In the genomic region with DNA sequence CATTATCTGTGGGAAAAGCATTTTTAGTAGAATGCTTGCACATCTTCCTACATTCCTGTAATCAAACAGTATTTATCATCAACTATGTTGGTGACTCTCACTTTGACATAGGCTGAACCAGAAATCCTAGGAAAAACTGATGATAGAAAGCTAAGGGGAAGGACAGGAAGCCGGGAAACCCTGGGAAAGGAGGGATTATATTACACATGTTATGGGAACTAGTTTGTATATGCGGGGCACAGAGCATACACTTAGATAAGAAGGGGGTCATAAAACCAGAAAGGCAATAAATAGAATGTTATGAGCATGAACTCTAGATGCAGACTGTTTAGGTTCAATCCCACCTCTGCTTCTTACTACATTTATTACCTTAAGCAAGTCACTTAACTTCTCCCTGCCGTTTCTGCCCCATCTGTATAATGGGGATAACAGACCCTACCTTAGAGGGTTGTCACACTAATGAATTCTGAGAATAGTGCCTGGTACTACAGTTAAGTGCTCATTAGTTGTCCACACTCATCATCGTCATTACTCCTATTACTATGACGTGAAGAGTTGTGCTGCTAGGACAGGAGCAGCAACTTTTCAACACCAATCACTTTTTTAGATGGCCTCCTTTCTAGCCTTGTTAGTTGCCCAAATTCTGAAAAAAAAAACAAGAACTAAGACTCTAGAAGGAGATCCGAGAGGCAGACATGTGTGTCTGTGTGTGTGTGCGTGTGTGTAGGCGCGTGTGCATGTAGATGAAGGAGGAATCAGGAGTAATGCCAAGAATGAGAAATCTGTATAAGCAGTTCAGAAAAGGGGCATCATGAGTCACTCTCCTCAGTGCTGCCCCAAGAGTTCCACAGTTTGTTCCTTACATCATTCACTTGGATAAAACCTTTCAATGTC, we compare ENCODE assay signal across 13 cellular contexts. TPM values are rescaled to one million over a fixed set of nuclear protein-coding genes. Genes with fewer than 3 reads are reported as not detected.
DNase-seq lines count a peak whose midpoint lies in the region; ATAC-seq and TF ChIP-seq lines count a peak whose summit lies in the region.
"Had no signal": no experiment of that assay in that cellular context is flagged by ENCODE, and none has a peak within 500 bp of the region (broad histone marks: within the 10 kb centered on the region; RNA-seq: fewer than 3 reads in every experiment).

No MANE protein-coding gene starts in this region.

- peak; percentile 46 for DNase-seq in AG20443 (ENCODE audit: low spot score)
- peak; percentile 52 for DNase-seq in HFF-Myc (ENCODE audit: extremely low read depth, low read depth)
- peak; percentile 84 to 91 for DNase-seq in cardiac fibroblast (ENCODE audit: low read depth in 2 of 2)
- no peak for DNase-seq in mucosa of descending colon
- no peak for DNase-seq in OCI-M1 (lab: John Stamatoyannopoulos, UW)
- DNase-seq in T-helper 1 cell, result no peak
- no peak for DNase-seq in SIG-M5 (lab: John Stamatoyannopoulos, UW)
- no peak for DNase-seq in NOMO-1 treated with dmso at 0.1 percent for 144 hours (lab: John Stamatoyannopoulos, UW; ENCODE audit: unreplicated experiment)
- DNase-seq: amniotic stem cell; DMS153; sigmoid colon; stimulated activated CD8-positive, alpha-beta memory T cell treated with anti-CD3 and anti-CD28 coated beads, Interleukin-4, amount 100 ng/mL, for 48 hours had no signal

- no peaks in the 10 kb centered on the region for H3K36me3 ChIP-seq in mucosa of descending colon (ENCODE audit: low read depth)
- H3K36me3 ChIP-seq: sigmoid colon had no signal

- no peak overlapping the region for H3K4me3 ChIP-seq in HFF-Myc (replicated peaks; ENCODE audit: low read depth, low read length)
- no peak overlapping the region for H3K4me3 ChIP-seq in cardiac fibroblast (replicated peaks in 1 of 2; ENCODE audit: low read depth in 2 of 2, low read length in 2 of 2)
- no peak overlapping the region for H3K4me3 ChIP-seq in mucosa of descending colon
- H3K4me3 ChIP-seq: sigmoid colon had no signal

- intact Hi-C loops in mucosa of descending colon (cut with DNase I, micrococcal nuclease), result no loop called here

- ATAC-seq in mucosa of descending colon, result peak; percentile 53
- ATAC-seq: Right ventricle myocardium inferior had no signal

- TF ChIP-seq CTCF in HFF-Myc (IDR thresholded peaks at IDR 0.05; ENCODE audit: low read depth, low read length, missing control alignments) (no peak), cardiac fibroblast (IDR thresholded peaks at IDR 0.05; ENCODE audit: low read depth, low read length) (no peak), mucosa of descending colon (IDR thresholded peaks at IDR 0.05) (no peak)

- H3K4me1 ChIP-seq in mucosa of descending colon (ENCODE audit: low read depth), result peaks cover 9% of the 10 kb centered on the region

- peaks cover 10% of the 10 kb centered on the region for H3K9me3 ChIP-seq in mucosa of descending colon
- H3K9me3 ChIP-seq: sigmoid colon had no signal

RNA-seq across cellular contexts. Expression of gene KMT2C, which starts 52.2 kb away (rescaled TPM):
- total RNA-seq in mucosa of descending colon, result 100 to 1,000 TPM in 2 of 3 donors, 10 to 100 TPM in 1; 79.6 to 121 (median 102) TPM

Comparison
In these comparisons a context has a peak if more than half of its experiments do, and no peak if none do; other contexts are left out.
1. DNase-seq: peak in AG20443 (single experiment), HFF-Myc (single experiment) and cardiac fibroblast (2 of 2); none in mucosa of descending colon (0 of 3), OCI-M1 (single experiment), T-helper 1 cell (0 of 5), SIG-M5 (single experiment) and NOMO-1 treated with dmso at 0.1 percent for 144 hours (single experiment).